In the genomic region with DNA sequence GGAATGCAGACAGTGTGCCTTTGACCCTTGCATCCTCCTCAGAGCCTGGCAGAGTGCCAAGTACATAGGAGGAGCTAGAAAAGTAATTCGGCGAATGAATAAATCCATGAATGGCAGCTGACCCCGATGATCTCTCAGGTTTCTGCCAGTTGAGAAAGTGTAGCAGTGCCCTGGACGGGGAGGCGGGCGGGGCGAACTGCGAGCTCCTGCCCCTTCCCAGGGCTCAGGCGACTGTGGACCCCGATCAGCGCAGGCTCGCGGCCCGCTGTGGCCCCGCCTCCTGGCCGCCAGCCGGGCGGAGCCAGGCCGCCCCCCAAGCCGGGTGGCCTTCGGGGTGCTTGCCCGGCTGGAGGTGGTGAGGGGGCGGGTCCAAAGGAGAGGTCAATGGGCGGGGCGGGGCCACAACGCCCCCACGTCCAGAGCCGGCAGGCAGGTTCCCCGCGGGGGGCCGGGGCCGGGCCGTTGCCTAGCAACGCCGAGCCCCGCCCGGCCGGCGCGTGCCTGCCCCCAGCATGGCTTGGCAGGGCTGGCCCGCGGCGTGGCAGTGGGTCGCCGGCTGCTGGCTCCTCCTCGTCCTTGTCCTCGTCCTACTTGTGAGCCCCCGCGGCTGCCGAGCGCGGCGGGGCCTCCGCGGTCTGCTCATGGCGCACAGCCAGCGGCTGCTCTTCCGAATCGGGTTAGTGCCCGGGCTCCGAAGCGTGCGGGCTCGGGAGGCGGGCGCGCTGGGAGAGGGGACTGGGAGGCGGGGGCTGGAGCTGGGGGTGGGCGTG, we compare ENCODE assay signal across 8 cellular contexts. TPM values are rescaled to one million over a fixed set of nuclear protein-coding genes. Genes with fewer than 3 reads are reported as not detected.
A peak's percentile ranks its signal among the peaks of the same experiment; 100 is the strongest.
DNase-seq lines count a peak whose midpoint lies in the region; ATAC-seq and TF ChIP-seq lines count a peak whose summit lies in the region.

No MANE protein-coding gene starts in this region.

- peaks cover 42% of the 10 kb centered on the region for H3K4me1 ChIP-seq in cardiac muscle cell (ENCODE audit: low read depth)
- peaks cover 15% of the 10 kb centered on the region for H3K4me1 ChIP-seq in parathyroid adenoma

- no peak overlapping the region for H3K9ac ChIP-seq in parathyroid adenoma

- H3K36me3 Mint-ChIP-seq in activated naive CD8-positive, alpha-beta T cell treated with anti-CD3 and anti-CD28 coated beads, Interleukin-2, amount 10 ng/mL, durations not matched to agents 7 days and 5 days: peaks cover 2% of the 10 kb centered on the region

- H3K4me3 Mint-ChIP-seq in activated naive CD8-positive, alpha-beta T cell treated with anti-CD3 and anti-CD28 coated beads, Interleukin-2, amount 10 ng/mL, durations not matched to agents 7 days and 5 days: peak overlapping the region; percentile 79

- TF ChIP-seq CTCF in LNCaP clone FGC (IDR thresholded peaks at IDR 0.05; ENCODE audit: control insufficient read depth, extremely low read depth, insufficient read depth): no peak
- no peak for TF ChIP-seq CTCF in cardiac muscle cell (IDR thresholded peaks at IDR 0.05; ENCODE audit: low read depth, low read length)
- no peak for TF ChIP-seq CTCF in parathyroid adenoma (IDR thresholded peaks at IDR 0.05)

- ATAC-seq in activated naive CD8-positive, alpha-beta T cell treated with anti-CD3 and anti-CD28 coated beads, Interleukin-2, amount 10 ng/mL, durations not matched to agents 7 days and 5 days (ENCODE audit: low read depth): peak; percentile 65

- no peak overlapping the region for H3K27ac Mint-ChIP-seq in activated naive CD8-positive, alpha-beta T cell treated with anti-CD3 and anti-CD28 coated beads, Interleukin-2, amount 10 ng/mL, durations not matched to agents 7 days and 5 days

- peak overlapping the region; percentile 78 for H3K4me3 ChIP-seq in LNCaP clone FGC (ENCODE audit: low read depth, low read length)
- H3K4me3 ChIP-seq in cardiac muscle cell: peak overlapping the region; percentile 42
- peak overlapping the region; percentile 56 for H3K4me3 ChIP-seq in parathyroid adenoma (ENCODE audit: low read depth, low read length)

- POLR2A ChIA-PET in activated naive CD8-positive, alpha-beta T cell treated with anti-CD3 and anti-CD28 coated beads, Interleukin-2, amount 10 ng/mL, durations not matched to agents 7 days and 5 days (lab: Charles Lee): no interaction called here

- H3K79me2 ChIP-seq in parathyroid adenoma: no peaks in the 10 kb centered on the region

- H3K9me3 ChIP-seq in cardiac muscle cell (ENCODE audit: low read depth): no peaks in the 10 kb centered on the region
- H3K9me3 ChIP-seq in parathyroid adenoma (ENCODE audit: control insufficient read depth, low read length): no peaks in the 10 kb centered on the region

- in situ Hi-C loops in SK-MEL-5 (cut with HindIII; ENCODE audit: low pct_unique_long_range_greater_than_20kb, low sequenced_read_pairs): no loop called here

- H2AFZ ChIP-seq in parathyroid adenoma: peak overlapping the region; percentile 87

- DNase-seq in EL (peak; percentile 78), H4 (ENCODE audit: low spot score) (peak; percentile 71), LNCaP clone FGC (ENCODE audit: low read depth) (peak; percentile 89), SK-MEL-5 (ENCODE audit: low read depth, low spot score) (peak; percentile 72), cardiac muscle cell (ENCODE audit: low read depth in 1 of 2, low spot score in 1 of 2) (peak; percentile 94 to 99), ureter (ENCODE audit: low spot score) (peak; percentile 89)
- peak; percentile 69 for DNase-seq in activated naive CD8-positive, alpha-beta T cell treated with anti-CD3 and anti-CD28 coated beads, Interleukin-2, amount 10 ng/mL, durations not matched to agents 7 days and 5 days

- H3K4me1 Mint-ChIP-seq in activated naive CD8-positive, alpha-beta T cell treated with anti-CD3 and anti-CD28 coated beads, Interleukin-2, amount 10 ng/mL, durations not matched to agents 7 days and 5 days: peaks cover 21% of the 10 kb centered on the region

- H3K27ac ChIP-seq in cardiac muscle cell (peak overlapping the region; percentile 79), parathyroid adenoma (peak overlapping the region; percentile 88)

- H3K27me3 ChIP-seq in cardiac muscle cell: no peaks in the 10 kb centered on the region
- no peaks in the 10 kb centered on the region for H3K27me3 ChIP-seq in parathyroid adenoma (ENCODE audit: control insufficient read depth, insufficient read depth, low read length)

- H3K4me2 ChIP-seq in parathyroid adenoma (ENCODE audit: low read length): peak overlapping the region; percentile 85

- H3K36me3 ChIP-seq in cardiac muscle cell (no peaks in the 10 kb centered on the region), parathyroid adenoma (ENCODE audit: control insufficient read depth, insufficient read depth, low read length) (no peaks in the 10 kb centered on the region)

- H3K27me3 Mint-ChIP-seq in activated naive CD8-positive, alpha-beta T cell treated with anti-CD3 and anti-CD28 coated beads, Interleukin-2, amount 10 ng/mL, durations not matched to agents 7 days and 5 days: peaks cover 16% of the 10 kb centered on the region

- no peaks in the 10 kb centered on the region for H3K9me3 Mint-ChIP-seq in activated naive CD8-positive, alpha-beta T cell treated with anti-CD3 and anti-CD28 coated beads, Interleukin-2, amount 10 ng/mL, durations not matched to agents 7 days and 5 days

RNA-seq across cellular contexts. Expression of a gene that starts 30.6 kb away (rescaled TPM):
- 57.1 and 70.5 TPM in 2 replicates for total RNA-seq in H4 (2014; rRNA removed; shearing (Covaris generic))
- total RNA-seq in SK-MEL-5 (2014; rRNA removed; shearing (Covaris generic)): 85.8 and 87.7 TPM in 2 replicates
- 113 and 121 TPM in 2 replicates for polyA plus RNA-seq in SK-MEL-5 (2015; cell fraction: cytosol; rRNA removed)
- polyA plus RNA-seq in SK-MEL-5 (2015; cell fraction: nucleus; rRNA removed): 38.6 and 41.0 TPM in 2 replicates
- total RNA-seq in activated naive CD8-positive, alpha-beta T cell treated with anti-CD3 and anti-CD28 coated beads, Interleukin-2, amount 10 ng/mL, durations not matched to agents 7 days and 5 days: 10 to 100 TPM; 61.0 to 71.5 TPM
- total RNA-seq in cardiac muscle cell: 15.5 and 25.9 TPM in 2 replicates
- polyA plus RNA-seq in cardiac muscle cell: 18.8 and 41.2 TPM in 2 replicates
- total RNA-seq in ureter: 256 TPM

RNA-seq across cellular contexts. Expression of a gene that starts 33.7 kb away (rescaled TPM):
- total RNA-seq in H4 (2014; rRNA removed; shearing (Covaris generic)): not detected in 2 replicates
- total RNA-seq in SK-MEL-5 (2014; rRNA removed; shearing (Covaris generic)): not detected in 2 replicates
- polyA plus RNA-seq in SK-MEL-5 (2015; cell fraction: cytosol; rRNA removed): not detected in 2 replicates
- polyA plus RNA-seq in SK-MEL-5 (2015; cell fraction: nucleus; rRNA removed): 9.9 TPM in 1 of 2 replicates, not detected in the other
- total RNA-seq in activated naive CD8-positive, alpha-beta T cell treated with anti-CD3 and anti-CD28 coated beads, Interleukin-2, amount 10 ng/mL, durations not matched to agents 7 days and 5 days: not detected
- 2.0 and 5.5 TPM in 2 replicates for total RNA-seq in cardiac muscle cell
- 1.2 and 5.0 TPM in 2 replicates for polyA plus RNA-seq in cardiac muscle cell
- total RNA-seq in ureter: not detected

RNA-seq across cellular contexts. Expression of a gene that starts 52.6 kb away (rescaled TPM):
- 39.6 and 40.2 TPM in 2 replicates for total RNA-seq in H4 (2014; rRNA removed; shearing (Covaris generic))
- 25.5 and 27.1 TPM in 2 replicates for total RNA-seq in SK-MEL-5 (2014; rRNA removed; shearing (Covaris generic))
- polyA plus RNA-seq in SK-MEL-5 (2015; cell fraction: cytosol; rRNA removed): 36.5 and 56.2 TPM in 2 replicates
- 39.5 and 44.0 TPM in 2 replicates for polyA plus RNA-seq in SK-MEL-5 (2015; cell fraction: nucleus; rRNA removed)
- 10 to 100 TPM; 33.9 to 36.3 TPM for total RNA-seq in activated naive CD8-positive, alpha-beta T cell treated with anti-CD3 and anti-CD28 coated beads, Interleukin-2, amount 10 ng/mL, durations not matched to agents 7 days and 5 days
- total RNA-seq in cardiac muscle cell: 103 and 173 TPM in 2 replicates
- 206 and 287 TPM in 2 replicates for polyA plus RNA-seq in cardiac muscle cell
- 66.2 TPM for total RNA-seq in ureter

RNA-seq across cellular contexts. Expression of a gene that starts 53.0 kb away (rescaled TPM):
- total RNA-seq in H4 (2014; rRNA removed; shearing (Covaris generic)): 120 and 187 TPM in 2 replicates
- total RNA-seq in SK-MEL-5 (2014; rRNA removed; shearing (Covaris generic)): 138 and 153 TPM in 2 replicates
- polyA plus RNA-seq in SK-MEL-5 (2015; cell fraction: cytosol; rRNA removed): 205 and 242 TPM in 2 replicates
- 136 and 184 TPM in 2 replicates for polyA plus RNA-seq in SK-MEL-5 (2015; cell fraction: nucleus; rRNA removed)
- 10 to 100 TPM; 45.2 to 51.7 TPM for total RNA-seq in activated naive CD8-positive, alpha-beta T cell treated with anti-CD3 and anti-CD28 coated beads, Interleukin-2, amount 10 ng/mL, durations not matched to agents 7 days and 5 days
- total RNA-seq in cardiac muscle cell: 269 and 315 TPM in 2 replicates
- 273 and 276 TPM in 2 replicates for polyA plus RNA-seq in cardiac muscle cell
- total RNA-seq in ureter: 82.0 TPM

RNA-seq across cellular contexts. Expression of a gene that starts 59.1 kb away (rescaled TPM):
- 0.04 and 0.10 TPM in 2 replicates for total RNA-seq in H4 (2014; rRNA removed; shearing (Covaris generic))
- 0.11 TPM in 1 of 2 replicates, not detected in the other for total RNA-seq in SK-MEL-5 (2014; rRNA removed; shearing (Covaris generic))
- polyA plus RNA-seq in SK-MEL-5 (2015; cell fraction: cytosol; rRNA removed): 0.14 TPM in 1 of 2 replicates, not detected in the other
- 0.23 TPM in 1 of 2 replicates, not detected in the other for polyA plus RNA-seq in SK-MEL-5 (2015; cell fraction: nucleus; rRNA removed)
- 1 to 10 TPM; 1.6 to 1.7 TPM for total RNA-seq in activated naive CD8-positive, alpha-beta T cell treated with anti-CD3 and anti-CD28 coated beads, Interleukin-2, amount 10 ng/mL, durations not matched to agents 7 days and 5 days
- 0.25 and 0.63 TPM in 2 replicates for total RNA-seq in cardiac muscle cell
- 0.81 and 1.1 TPM in 2 replicates for polyA plus RNA-seq in cardiac muscle cell
- total RNA-seq in ureter: 16.5 TPM

Comparison
In these comparisons a context has a peak if more than half of its experiments do, and no peak if none do; other contexts are left out.
1. Peak in every context shown above with its lines: DNase-seq, ATAC-seq, H3K4me3 ChIP-seq and H3K27ac ChIP-seq.